ENCODE assay signal across 25 cellular contexts in the genomic region with DNA sequence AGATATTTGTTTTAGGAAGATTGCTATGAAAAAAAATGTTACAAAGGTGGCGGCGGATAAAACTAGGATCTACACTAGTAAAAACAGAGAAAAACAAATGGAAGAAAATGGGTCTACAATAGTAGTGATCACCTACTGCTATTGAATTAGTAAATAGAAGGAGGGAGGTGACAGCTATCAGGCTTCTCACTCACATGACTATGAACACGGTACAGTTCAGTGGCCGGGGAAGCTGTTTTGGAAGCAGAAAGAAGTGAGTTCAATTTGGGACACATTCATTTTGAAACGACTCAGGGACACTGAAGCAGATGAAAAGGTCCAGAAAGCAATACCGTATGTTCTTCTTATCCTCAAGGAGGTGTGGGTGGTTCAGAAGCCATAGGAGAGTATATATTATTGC.
"Had no signal": no experiment of that assay in that cellular context is flagged by ENCODE, and none has a peak within 500 bp of the region (broad histone marks: within the 10 kb centered on the region; RNA-seq: fewer than 3 reads in every experiment).

No MANE protein-coding gene starts in this region.

- H3K27me3 ChIP-seq: neural progenitor cell, neutrophil, stomach, testis, thyroid gland, upper lobe of right lung had no signal

- H3K27ac ChIP-seq: lower lobe of right lung, neural progenitor cell, neutrophil, parathyroid adenoma, psoas muscle, skin epidermis, stomach, testis, thyroid gland, upper lobe of right lung had no signal

- H3K9me3 ChIP-seq: lower lobe of right lung, neutrophil, psoas muscle, stomach, testis, thyroid gland, upper lobe of right lung had no signal

- H3K4me3 ChIP-seq: lower lobe of right lung, neural progenitor cell, psoas muscle, skin epidermis, stomach, testis, thyroid gland, upper lobe of right lung had no signal

- H3K36me3 ChIP-seq: lower lobe of right lung, neural progenitor cell, stomach, thyroid gland, upper lobe of right lung had no signal

- DNase-seq: hippocampal formation; kidney glomerular epithelial cell; left colon; lower lobe of right lung; mammary epithelial cell; mesenchymal stem cell; naive thymus-derived CD8-positive, alpha-beta T cell; occipital lobe; psoas muscle; stimulated activated CD4-positive, alpha-beta T cell treated with anti-CD3 and anti-CD28 coated beads, Interleukin-12 subunit alpha, Interleukin-12 subunit beta, amount 100 ng/mL, for 4 hours; stimulated activated CD4-positive, alpha-beta T cell treated with anti-CD3 and anti-CD28 coated beads, Interleukin-15, amount 100 ng/mL, for 24 hours; stimulated activated CD4-positive, alpha-beta T cell treated with anti-CD3 and anti-CD28 coated beads, Interleukin-2, amount 100 ng/mL, for 24 hours; stimulated activated CD4-positive, alpha-beta T cell treated with anti-CD3 and anti-CD28 coated beads, Interleukin-4, amount 100 ng/mL, for 1 hour; stimulated activated naive B cell treated with anti-CD40 and anti-IgM and Interleukin-4, amounts not matched to agents 10 μg/mL and 1 μg/mL and 100 μg/mL, for 72 hours; stimulated activated naive CD8-positive, alpha-beta T cell treated with anti-CD3 and anti-CD28 coated beads, Interleukin-15, Interleukin-2, amounts not matched to agents 100 U/mL and 50 U/mL, for 24 hours; stomach; testis; thyroid gland; trophoblast cell; upper lobe of right lung had no signal

- H3K4me2 ChIP-seq: neural progenitor cell had no signal

- H3K9ac ChIP-seq: neural progenitor cell, parathyroid adenoma had no signal

- H2AFZ ChIP-seq: neural progenitor cell, parathyroid adenoma had no signal

- ATAC-seq: left colon; lower lobe of right lung; naive thymus-derived CD8-positive, alpha-beta T cell; sciatic nerve; stimulated activated naive B cell treated with anti-CD40 and anti-IgM and Interleukin-4, amounts not matched to agents 10 μg/mL and 1 μg/mL and 100 μg/mL, for 72 hours; stimulated activated naive CD8-positive, alpha-beta T cell treated with anti-CD3 and anti-CD28 coated beads, Interleukin-15, Interleukin-2, amounts not matched to agents 100 U/mL and 50 U/mL, for 24 hours; upper lobe of right lung had no signal

- H3K4me1 ChIP-seq: lower lobe of right lung, neural progenitor cell, parathyroid adenoma, testis, upper lobe of right lung had no signal
